In the genomic region with DNA sequence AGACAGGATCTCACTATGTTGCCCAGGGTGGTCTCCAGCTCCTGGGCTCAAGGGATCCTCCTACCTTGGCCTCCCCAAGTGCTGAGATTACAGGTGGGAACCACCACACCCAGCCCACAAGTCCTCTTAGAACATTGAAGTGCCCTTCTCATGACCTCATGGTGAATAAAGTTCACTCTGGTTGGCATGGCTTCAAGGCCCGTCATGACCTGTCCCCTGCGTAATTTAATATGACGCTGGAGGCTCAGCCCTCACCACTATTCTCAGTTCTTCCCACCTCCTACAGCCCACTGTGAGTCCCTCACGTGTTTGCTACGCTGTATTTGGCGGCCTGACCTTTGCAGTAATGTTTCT, we compare ENCODE assay signal across 1 cellular context.
TF ChIP-seq lines count a peak whose summit lies in the region.

No MANE protein-coding gene starts in this region.

TF ChIP-seq in neural cell, 6 proteins besides CTCF, POLR2A, EP300 and RAD21:
- TF ChIP-seq, protein P1, sequence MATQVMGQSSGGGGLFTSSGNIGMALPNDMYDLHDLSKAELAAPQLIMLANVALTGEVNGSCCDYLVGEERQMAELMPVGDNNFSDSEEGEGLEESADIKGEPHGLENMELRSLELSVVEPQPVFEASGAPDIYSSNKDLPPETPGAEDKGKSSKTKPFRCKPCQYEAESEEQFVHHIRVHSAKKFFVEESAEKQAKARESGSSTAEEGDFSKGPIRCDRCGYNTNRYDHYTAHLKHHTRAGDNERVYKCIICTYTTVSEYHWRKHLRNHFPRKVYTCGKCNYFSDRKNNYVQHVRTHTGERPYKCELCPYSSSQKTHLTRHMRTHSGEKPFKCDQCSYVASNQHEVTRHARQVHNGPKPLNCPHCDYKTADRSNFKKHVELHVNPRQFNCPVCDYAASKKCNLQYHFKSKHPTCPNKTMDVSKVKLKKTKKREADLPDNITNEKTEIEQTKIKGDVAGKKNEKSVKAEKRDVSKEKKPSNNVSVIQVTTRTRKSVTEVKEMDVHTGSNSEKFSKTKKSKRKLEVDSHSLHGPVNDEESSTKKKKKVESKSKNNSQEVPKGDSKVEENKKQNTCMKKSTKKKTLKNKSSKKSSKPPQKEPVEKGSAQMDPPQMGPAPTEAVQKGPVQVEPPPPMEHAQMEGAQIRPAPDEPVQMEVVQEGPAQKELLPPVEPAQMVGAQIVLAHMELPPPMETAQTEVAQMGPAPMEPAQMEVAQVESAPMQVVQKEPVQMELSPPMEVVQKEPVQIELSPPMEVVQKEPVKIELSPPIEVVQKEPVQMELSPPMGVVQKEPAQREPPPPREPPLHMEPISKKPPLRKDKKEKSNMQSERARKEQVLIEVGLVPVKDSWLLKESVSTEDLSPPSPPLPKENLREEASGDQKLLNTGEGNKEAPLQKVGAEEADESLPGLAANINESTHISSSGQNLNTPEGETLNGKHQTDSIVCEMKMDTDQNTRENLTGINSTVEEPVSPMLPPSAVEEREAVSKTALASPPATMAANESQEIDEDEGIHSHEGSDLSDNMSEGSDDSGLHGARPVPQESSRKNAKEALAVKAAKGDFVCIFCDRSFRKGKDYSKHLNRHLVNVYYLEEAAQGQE (IDR thresholded peaks at IDR 0.05; ENCODE audit: borderline replicate concordance): no peak
- TF ChIP-seq MXI1 (conservative IDR thresholded peaks at IDR 0.05; ENCODE audit: poor library complexity, severe bottlenecking) (no peak), POLR2AphosphoS5 (IDR thresholded peaks at IDR 0.05) (no peak), EZH2 (IDR thresholded peaks at IDR 0.05; ENCODE audit: borderline replicate concordance, insufficient read depth, low read length, poor library complexity, severe bottlenecking) (no peak), TAF1 (IDR thresholded peaks at IDR 0.05; ENCODE audit: low read depth) (no peak), SMC3 (conservative IDR thresholded peaks at IDR 0.05; ENCODE audit: poor library complexity) (no peak)
TF ChIP-seq in neural cell: peak in this region for 0.
